Comparison of ENCODE assay signal across 18 cellular contexts in genomic region chr19:56085571-56086275, GRCh38. TPM values are rescaled to one million over a fixed set of nuclear protein-coding genes. Genes with fewer than 3 reads are reported as not detected.
DNase-seq lines count a peak whose midpoint lies in the region; ATAC-seq and TF ChIP-seq lines count a peak whose summit lies in the region.
"Had no signal": no experiment of that assay in that cellular context is flagged by ENCODE, and none has a peak within 500 bp of the region (broad histone marks: within the 10 kb centered on the region; RNA-seq: fewer than 3 reads in every experiment).

No MANE protein-coding gene starts in this region.

- no peak for TF ChIP-seq CTCF in activated CD8-positive, alpha-beta T cell treated with anti-CD3 and anti-CD28 coated beads for 36 hours (IDR thresholded peaks at IDR 0.05)
- no peak for TF ChIP-seq CTCF in WERI-Rb-1 (IDR thresholded peaks at IDR 0.05; ENCODE audit: low read depth, low read length)
- no peak for TF ChIP-seq CTCF in foreskin keratinocyte (conservative IDR thresholded peaks at IDR 0.05)

- CTCF ChIA-PET in activated CD8-positive, alpha-beta T cell treated with anti-CD3 and anti-CD28 coated beads for 36 hours (lab: Charles Lee): interaction anchor here (0.7 to 2.1 kb wide), 4 partner anchors 9 to 86 kb away, joined by 3 to 10 read pairs (median 3); no protein-coding TSS in a partner anchor
- CTCF ChIA-PET in activated CD8-positive, alpha-beta T cell treated with anti-CD3 and anti-CD28 coated beads, Interleukin-2, amount 10 ng/mL, durations not matched to agents 7 days and 5 days (lab: Charles Lee): interaction anchor here (1.1 kb wide), 1 partner anchor 168 kb away, joined by 4 read pairs; no protein-coding TSS in a partner anchor

- peaks cover 6% of the 10 kb centered on the region for H3K36me3 Mint-ChIP-seq in activated CD8-positive, alpha-beta T cell treated with anti-CD3 and anti-CD28 coated beads for 36 hours (ENCODE audit: low read depth)
- H3K36me3 Mint-ChIP-seq in activated CD8-positive, alpha-beta T cell treated with anti-CD3 and anti-CD28 coated beads, Interleukin-2, amount 10 ng/mL, durations not matched to agents 7 days and 5 days (ENCODE audit: low read depth): peaks cover 8% of the 10 kb centered on the region
- peaks cover 25% of the 10 kb centered on the region for H3K36me3 Mint-ChIP-seq in stimulated activated effector memory CD8-positive, alpha-beta T cell treated with anti-CD3 and anti-CD28 coated beads, Interleukin-12 subunit alpha, Interleukin-12 subunit beta, amount 100 ng/mL, for 72 hours

- no peak overlapping the region for H3K27ac Mint-ChIP-seq in activated CD8-positive, alpha-beta T cell treated with anti-CD3 and anti-CD28 coated beads for 36 hours
- H3K27ac Mint-ChIP-seq in activated CD8-positive, alpha-beta T cell treated with anti-CD3 and anti-CD28 coated beads, Interleukin-2, amount 10 ng/mL, durations not matched to agents 7 days and 5 days: no peak overlapping the region
- peak overlapping the region; percentile 67 for H3K27ac Mint-ChIP-seq in stimulated activated effector memory CD8-positive, alpha-beta T cell treated with anti-CD3 and anti-CD28 coated beads, Interleukin-12 subunit alpha, Interleukin-12 subunit beta, amount 100 ng/mL, for 72 hours
- H3K27ac Mint-ChIP-seq: activated B cell treated with CpG ODN at 0.5 μM for 24 hours; T-helper 1 cell treated with Interleukin-12 subunit alpha and Interleukin-12 subunit beta and Interleukin-4 antibody, amounts not matched to agents 30 μg/mL and 1 μg/mL, for 36 hours had no signal

- H3K27me3 ChIP-seq in WERI-Rb-1 (ENCODE audit: insufficient read depth, low read depth, severe bottlenecking): no peaks in the 10 kb centered on the region
- peaks cover 11% of the 10 kb centered on the region for H3K27me3 ChIP-seq in foreskin keratinocyte
- H3K27me3 ChIP-seq: uterus had no signal

- peaks cover 12% of the 10 kb centered on the region for H3K27me3 Mint-ChIP-seq in activated CD8-positive, alpha-beta T cell treated with anti-CD3 and anti-CD28 coated beads for 36 hours
- peaks cover 4% of the 10 kb centered on the region for H3K27me3 Mint-ChIP-seq in activated CD8-positive, alpha-beta T cell treated with anti-CD3 and anti-CD28 coated beads, Interleukin-2, amount 10 ng/mL, durations not matched to agents 7 days and 5 days (ENCODE audit: low read depth)
- H3K27me3 Mint-ChIP-seq: activated B cell treated with CpG ODN at 0.5 μM for 24 hours had no signal

- H3K27ac ChIP-seq in WERI-Rb-1 (peak overlapping the region; percentile 29), foreskin keratinocyte (no peak overlapping the region)
- H3K27ac ChIP-seq: prostate gland, uterus had no signal

- POLR2A ChIA-PET in activated CD8-positive, alpha-beta T cell treated with anti-CD3 and anti-CD28 coated beads for 36 hours (lab: Charles Lee): interaction anchor here (1.8 kb wide), 1 partner anchor 22 kb away, joined by 3 read pairs; no protein-coding TSS in a partner anchor
- POLR2A ChIA-PET in activated CD8-positive, alpha-beta T cell treated with anti-CD3 and anti-CD28 coated beads, Interleukin-2, amount 10 ng/mL, durations not matched to agents 7 days and 5 days (lab: Charles Lee): interaction anchor here (1.5 kb wide), 1 partner anchor 35 kb away, joined by 6 read pairs; the partner anchor contains the start of gene ZNF787

- H3K4me3 ChIP-seq in WERI-Rb-1 (ENCODE audit: low read depth, low read length): no peak overlapping the region
- H3K4me3 ChIP-seq: prostate gland, uterus had no signal

- H3K9me3 Mint-ChIP-seq in activated CD8-positive, alpha-beta T cell treated with anti-CD3 and anti-CD28 coated beads for 36 hours: no peaks in the 10 kb centered on the region
- H3K9me3 Mint-ChIP-seq in activated CD8-positive, alpha-beta T cell treated with anti-CD3 and anti-CD28 coated beads, Interleukin-2, amount 10 ng/mL, durations not matched to agents 7 days and 5 days (ENCODE audit: insufficient read depth): no peaks in the 10 kb centered on the region
- no peaks in the 10 kb centered on the region for H3K9me3 Mint-ChIP-seq in stimulated activated effector memory CD8-positive, alpha-beta T cell treated with anti-CD3 and anti-CD28 coated beads, Interleukin-12 subunit alpha, Interleukin-12 subunit beta, amount 100 ng/mL, for 72 hours
- H3K9me3 Mint-ChIP-seq: activated B cell treated with CpG ODN at 0.5 μM for 24 hours; T-helper 1 cell treated with Interleukin-12 subunit alpha and Interleukin-12 subunit beta and Interleukin-4 antibody, amounts not matched to agents 30 μg/mL and 1 μg/mL, for 36 hours had no signal

- peak; percentile 56 for ATAC-seq in activated CD8-positive, alpha-beta T cell treated with anti-CD3 and anti-CD28 coated beads for 36 hours
- no peak for ATAC-seq in activated CD8-positive, alpha-beta T cell treated with anti-CD3 and anti-CD28 coated beads, Interleukin-2, amount 10 ng/mL, durations not matched to agents 7 days and 5 days
- ATAC-seq in foreskin keratinocyte (peak; percentile 49), HG03342 (IDR thresholded peaks at IDR 0.05; ENCODE audit: unreplicated experiment) (no peak), HG03571 (IDR thresholded peaks at IDR 0.05; ENCODE audit: unreplicated experiment) (no peak)
- peak; percentile 49 for ATAC-seq in stimulated activated effector memory CD8-positive, alpha-beta T cell treated with anti-CD3 and anti-CD28 coated beads, Interleukin-12 subunit alpha, Interleukin-12 subunit beta, amount 100 ng/mL, for 72 hours
- ATAC-seq: naive thymus-derived CD4-positive, alpha-beta T cell; Right ventricle myocardium inferior had no signal

- H3K36me3 ChIP-seq in WERI-Rb-1: peaks cover 19% of the 10 kb centered on the region
- H3K36me3 ChIP-seq: uterus had no signal

- intact Hi-C loops in activated CD8-positive, alpha-beta T cell treated with anti-CD3 and anti-CD28 coated beads for 36 hours (cut with micrococcal nuclease): no loop called here

- peaks cover 8% of the 10 kb centered on the region for H3K4me1 Mint-ChIP-seq in activated CD8-positive, alpha-beta T cell treated with anti-CD3 and anti-CD28 coated beads for 36 hours (ENCODE audit: low read depth)
- peaks cover 8% of the 10 kb centered on the region for H3K4me1 Mint-ChIP-seq in activated CD8-positive, alpha-beta T cell treated with anti-CD3 and anti-CD28 coated beads, Interleukin-2, amount 10 ng/mL, durations not matched to agents 7 days and 5 days (ENCODE audit: low read depth)
- peaks cover 10% of the 10 kb centered on the region for H3K4me1 Mint-ChIP-seq in stimulated activated effector memory CD8-positive, alpha-beta T cell treated with anti-CD3 and anti-CD28 coated beads, Interleukin-12 subunit alpha, Interleukin-12 subunit beta, amount 100 ng/mL, for 72 hours

- H3K4me1 ChIP-seq in foreskin keratinocyte: no peaks in the 10 kb centered on the region
- H3K4me1 ChIP-seq: prostate gland had no signal

- no peak overlapping the region for H3K4me3 Mint-ChIP-seq in activated CD8-positive, alpha-beta T cell treated with anti-CD3 and anti-CD28 coated beads for 36 hours
- no peak overlapping the region for H3K4me3 Mint-ChIP-seq in activated CD8-positive, alpha-beta T cell treated with anti-CD3 and anti-CD28 coated beads, Interleukin-2, amount 10 ng/mL, durations not matched to agents 7 days and 5 days
- no peak overlapping the region for H3K4me3 Mint-ChIP-seq in stimulated activated effector memory CD8-positive, alpha-beta T cell treated with anti-CD3 and anti-CD28 coated beads, Interleukin-12 subunit alpha, Interleukin-12 subunit beta, amount 100 ng/mL, for 72 hours
- H3K4me3 Mint-ChIP-seq: activated B cell treated with CpG ODN at 0.5 μM for 24 hours; naive thymus-derived CD4-positive, alpha-beta T cell; T-helper 1 cell treated with Interleukin-12 subunit alpha and Interleukin-12 subunit beta and Interleukin-4 antibody, amounts not matched to agents 30 μg/mL and 1 μg/mL, for 36 hours had no signal

- DNase-seq in activated CD8-positive, alpha-beta T cell treated with anti-CD3 and anti-CD28 coated beads for 36 hours: peak; percentile 20
- no peak for DNase-seq in activated CD8-positive, alpha-beta T cell treated with anti-CD3 and anti-CD28 coated beads, Interleukin-2, amount 10 ng/mL, durations not matched to agents 7 days and 5 days
- DNase-seq in WERI-Rb-1: no peak
- DNase-seq in foreskin keratinocyte: no peak
- no peak for DNase-seq in stimulated activated effector memory CD8-positive, alpha-beta T cell treated with anti-CD3 and anti-CD28 coated beads, Interleukin-12 subunit alpha, Interleukin-12 subunit beta, amount 100 ng/mL, for 72 hours (ENCODE audit: low spot score in 2 of 2)
- no peak for DNase-seq in DMS 273 treated with DMSO at 0.1 percent for 48 hours (lab: John Stamatoyannopoulos, UW)
- DNase-seq: activated B cell treated with CpG ODN at 0.5 μM for 24 hours; effector memory CD4-positive, alpha-beta T cell; Karpas-422; naive thymus-derived CD4-positive, alpha-beta T cell; NCI-H1417; NCI-H2171 treated with DMSO at 0.1 percent for 48 hours; uterus had no signal

- H3K9me3 ChIP-seq in WERI-Rb-1 (ENCODE audit: severe bottlenecking): no peaks in the 10 kb centered on the region
- H3K9me3 ChIP-seq: prostate gland, uterus had no signal

RNA-seq across cellular contexts. Expression of gene ZNF787, which starts 35.4 kb away (rescaled TPM):
- 10 to 100 TPM; 24.2 to 25.8 TPM for total RNA-seq in activated CD8-positive, alpha-beta T cell treated with anti-CD3 and anti-CD28 coated beads for 36 hours
- total RNA-seq in activated CD8-positive, alpha-beta T cell treated with anti-CD3 and anti-CD28 coated beads, Interleukin-2, amount 10 ng/mL, durations not matched to agents 7 days and 5 days: 10 to 100 TPM; 30.4 to 31.3 TPM
- total RNA-seq in foreskin keratinocyte: 28.6 and 29.1 TPM in 2 replicates
- 32.3 and 32.5 TPM in 2 replicates for polyA plus RNA-seq in foreskin keratinocyte

RNA-seq across cellular contexts. Expression of gene ZNF444, which starts 55.4 kb away (rescaled TPM):
- 10 to 100 TPM; 25.3 to 35.2 TPM for total RNA-seq in activated CD8-positive, alpha-beta T cell treated with anti-CD3 and anti-CD28 coated beads for 36 hours
- 10 to 100 TPM; 29.3 to 30.1 TPM for total RNA-seq in activated CD8-positive, alpha-beta T cell treated with anti-CD3 and anti-CD28 coated beads, Interleukin-2, amount 10 ng/mL, durations not matched to agents 7 days and 5 days
- 9.7 and 10.8 TPM in 2 replicates for total RNA-seq in foreskin keratinocyte
- 18.0 and 19.6 TPM in 2 replicates for polyA plus RNA-seq in foreskin keratinocyte

Comparison
In these comparisons a context has a peak if more than half of its experiments do, and no peak if none do; other contexts are left out.
1. ATAC-seq: peak in activated CD8-positive, alpha-beta T cell treated with anti-CD3 and anti-CD28 coated beads for 36 hours (single experiment), foreskin keratinocyte (single experiment) and stimulated activated effector memory CD8-positive, alpha-beta T cell treated with anti-CD3 and anti-CD28 coated beads, Interleukin-12 subunit alpha, Interleukin-12 subunit beta, amount 100 ng/mL, for 72 hours (single experiment); none in activated CD8-positive, alpha-beta T cell treated with anti-CD3 and anti-CD28 coated beads, Interleukin-2, amount 10 ng/mL, durations not matched to agents 7 days and 5 days (single experiment), HG03342 (single experiment) and HG03571 (single experiment).